In genomic region chr22:22816171-22816514, GRCh38 we compare ENCODE assay signal across 14 cellular contexts.
"Had no signal": no experiment of that assay in that cellular context is flagged by ENCODE, and none has a peak within 500 bp of the region (broad histone marks: within the 10 kb centered on the region; RNA-seq: fewer than 3 reads in every experiment).

No MANE protein-coding gene starts in this region.

- H3K27me3 Mint-ChIP-seq: activated CD4-positive, alpha-beta T cell treated with anti-CD3 and anti-CD28 coated beads for 36 hours; stimulated activated naive CD8-positive, alpha-beta T cell treated with anti-CD3 and anti-CD28 coated beads, Interleukin-15, amount 100 ng/mL, for 72 hours had no signal

- H3K4me1 Mint-ChIP-seq: endodermal cell had no signal

- H3K36me3 ChIP-seq: brain microvascular endothelial cell, WERI-Rb-1 had no signal

- H3K9me3 ChIP-seq: testis had no signal

- H3K4me3 Mint-ChIP-seq: activated CD4-positive, alpha-beta T cell treated with anti-CD3 and anti-CD28 coated beads for 36 hours; endodermal cell; stimulated activated naive CD8-positive, alpha-beta T cell treated with anti-CD3 and anti-CD28 coated beads, Interleukin-15, amount 100 ng/mL, for 72 hours had no signal

- H3K27me3 ChIP-seq: testis had no signal

- H3K9me3 Mint-ChIP-seq: activated naive CD4-positive, alpha-beta T cell treated with anti-CD3 and anti-CD28 coated beads, Interleukin-2, amount 50 U/mL, for 72 hours; endodermal cell; stimulated activated naive CD8-positive, alpha-beta T cell treated with anti-CD3 and anti-CD28 coated beads, Interleukin-15, amount 100 ng/mL, for 72 hours had no signal

- H3K27ac ChIP-seq: brain microvascular endothelial cell, testis, WERI-Rb-1 had no signal

- H3K4me3 ChIP-seq: testis had no signal

- H3K36me3 Mint-ChIP-seq: activated naive CD4-positive, alpha-beta T cell treated with anti-CD3 and anti-CD28 coated beads, Interleukin-2, amount 50 U/mL, for 72 hours had no signal

- ATAC-seq: activated CD4-positive, alpha-beta T cell treated with anti-CD3 and anti-CD28 coated beads for 36 hours; activated naive CD4-positive, alpha-beta T cell treated with anti-CD3 and anti-CD28 coated beads, Interleukin-2, amount 50 U/mL, for 72 hours; stimulated activated naive CD8-positive, alpha-beta T cell treated with anti-CD3 and anti-CD28 coated beads, Interleukin-15, amount 100 ng/mL, for 72 hours had no signal

- DNase-seq: activated CD4-positive, alpha-beta T cell treated with anti-CD3 and anti-CD28 coated beads for 36 hours; activated T-cell treated with anti-CD3 and anti-CD28 coated beads, Interleukin-2, amount 50 U/mL, for 1 hour; brain microvascular endothelial cell; dermis blood vessel endothelial cell; endodermal cell; erythroblast; hippocampal formation; stimulated activated CD4-positive, alpha-beta T cell treated with anti-CD3 and anti-CD28 coated beads, Interleukin-15, amount 100 ng/mL, for 24 hours; stimulated activated CD4-positive, alpha-beta T cell treated with anti-CD3 and anti-CD28 coated beads, Interleukin-4, amount 100 ng/mL, for 24 hours; stimulated activated naive CD8-positive, alpha-beta T cell treated with anti-CD3 and anti-CD28 coated beads, Interleukin-15, amount 100 ng/mL, for 72 hours; T1000; testis; WERI-Rb-1 had no signal

- H3K27ac Mint-ChIP-seq: activated CD4-positive, alpha-beta T cell treated with anti-CD3 and anti-CD28 coated beads for 36 hours; activated naive CD4-positive, alpha-beta T cell treated with anti-CD3 and anti-CD28 coated beads, Interleukin-2, amount 50 U/mL, for 72 hours; endodermal cell had no signal

- H3K4me1 ChIP-seq: testis had no signal
